In the genomic region with DNA sequence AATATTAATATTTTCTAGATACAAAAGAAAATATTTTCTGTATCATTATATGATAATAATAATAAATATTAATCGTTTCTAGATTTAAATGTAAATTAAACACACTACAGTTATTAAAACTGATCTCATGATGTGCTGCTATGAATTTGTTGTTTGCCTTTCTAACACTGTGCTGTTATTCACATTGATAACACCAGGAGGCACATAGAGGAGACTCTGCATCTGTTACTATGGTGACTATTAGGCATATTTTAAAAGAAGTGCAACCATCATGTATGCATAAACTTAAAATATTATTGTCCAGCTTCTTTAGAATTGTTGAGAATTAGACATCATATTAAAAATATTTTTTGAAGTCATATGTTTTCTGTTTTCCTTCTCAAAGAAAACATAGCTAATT, we compare ENCODE assay signal across 1 cellular context.
TF ChIP-seq lines count a peak whose summit lies in the region.

No MANE protein-coding gene starts in this region.

TF ChIP-seq in Ishikawa, 13 proteins besides CTCF, POLR2A, EP300 and RAD21 (continued from another document):
- TF ChIP-seq REST (IDR thresholded peaks at IDR 0.05; ENCODE audit: low read depth), result no peak
- TF ChIP-seq CEBPB (IDR thresholded peaks at IDR 0.05), result no peak
- TF ChIP-seq TEAD4 (IDR thresholded peaks at IDR 0.05), result no peak
- no peak for TF ChIP-seq NFIC (IDR thresholded peaks at IDR 0.05)
- TF ChIP-seq TAF1 (IDR thresholded peaks at IDR 0.05; ENCODE audit: low read depth), result no peak
- no peak for TF ChIP-seq EGR1 (IDR thresholded peaks at IDR 0.05)
- no peak for TF ChIP-seq FOXM1 (IDR thresholded peaks at IDR 0.05; ENCODE audit: borderline replicate concordance, low read depth)
- TF ChIP-seq TCF12 (IDR thresholded peaks at IDR 0.05; ENCODE audit: low read depth), result no peak
